Comparison of ENCODE assay signal across 26 cellular contexts in genomic region chr4:151564321-151564720, GRCh38.
DNase-seq lines count a peak whose midpoint lies in the region; TF ChIP-seq lines count a peak whose summit lies in the region.
"Had no signal": no experiment of that assay in that cellular context is flagged by ENCODE, and none has a peak within 500 bp of the region (broad histone marks: within the 10 kb centered on the region; RNA-seq: fewer than 3 reads in every experiment).

No MANE protein-coding gene starts in this region.

- TF ChIP-seq POLR2A in stomach (IDR thresholded peaks at IDR 0.05): no peak
- no peak for TF ChIP-seq POLR2A in erythroblast (IDR thresholded peaks at IDR 0.05; ENCODE audit: low read length)
- TF ChIP-seq POLR2A in uterus (IDR thresholded peaks at IDR 0.05): no peak

- BruUV-seq in OCI-LY7 (replicated peaks; lab: Mats Ljungman, UMichigan): no TSS peak

- H3K9me2 ChIP-seq in OCI-LY7 (ENCODE audit: insufficient read depth, low read length): no peaks in the 10 kb centered on the region

- H3K27ac ChIP-seq in OCI-LY7 (ENCODE audit: low read depth, low read length, poor library complexity, severe bottlenecking) (no peak overlapping the region), colonic mucosa (peak overlapping the region; percentile 60), mucosa of rectum (ENCODE audit: low read depth in 2 of 2, low read length in 2 of 2) (peak overlapping the region; percentile 84 to 87), stomach (peak overlapping the region; percentile 15 to 72 (median 30)), uterus (no peak overlapping the region)
- H3K27ac ChIP-seq: A549; BLaER1 treated with 17β-estradiol and CSF1 and Interleukin-3, amounts not matched to agents 10 nM and 100 nM; KMS-11; SJCRH30 had no signal

- H3K36me3 ChIP-seq in OCI-LY7 (ENCODE audit: insufficient read depth, low read length) (no peaks in the 10 kb centered on the region), colonic mucosa (no peaks in the 10 kb centered on the region), mucosa of rectum (ENCODE audit: control insufficient read depth in 2 of 2, insufficient read depth in 2 of 2, low read length in 2 of 2) (no peaks in the 10 kb centered on the region), stomach (no peaks in the 10 kb centered on the region), uterus (no peaks in the 10 kb centered on the region)
- H3K36me3 ChIP-seq: BLaER1 treated with 17β-estradiol and CSF1 and Interleukin-3, amounts not matched to agents 10 nM and 100 nM; HAP-1; SJCRH30 had no signal

- H3K4me3 ChIP-seq in OCI-LY7 (ENCODE audit: low read depth, low read length, poor library complexity, severe bottlenecking): no peak overlapping the region
- H3K4me3 ChIP-seq in colonic mucosa: no peak overlapping the region
- peak overlapping the region; percentile 14 to 48 for H3K4me3 ChIP-seq in mucosa of rectum (ENCODE audit: low read length in 2 of 2)
- no peak overlapping the region for H3K4me3 ChIP-seq in stomach
- H3K4me3 ChIP-seq in uterus: no peak overlapping the region
- H3K4me3 ChIP-seq: A549; BLaER1 treated with 17β-estradiol and CSF1 and Interleukin-3, amounts not matched to agents 10 nM and 100 nM; GM12878; HAP-1; SJCRH30 had no signal

- TF ChIP-seq CTCF in OCI-LY7 (conservative IDR thresholded peaks at IDR 0.05; ENCODE audit: low read length): no peak
- no peak for TF ChIP-seq CTCF in colonic mucosa (IDR thresholded peaks at IDR 0.05)
- no peak for TF ChIP-seq CTCF in stomach (IDR thresholded peaks at IDR 0.05)
- no peak for TF ChIP-seq CTCF in uterus (IDR thresholded peaks at IDR 0.05)

- H3K79me2 ChIP-seq in OCI-LY7 (ENCODE audit: insufficient read depth, low read depth, low read length): no peaks in the 10 kb centered on the region

- H3K27me3 ChIP-seq in colonic mucosa (no peaks in the 10 kb centered on the region), mucosa of rectum (ENCODE audit: control insufficient read depth in 2 of 2, insufficient read depth in 2 of 2, low read length in 2 of 2) (no peaks in the 10 kb centered on the region), stomach (no peaks in the 10 kb centered on the region), uterus (no peaks in the 10 kb centered on the region)
- H3K27me3 ChIP-seq: BLaER1 treated with 17β-estradiol and CSF1 and Interleukin-3, amounts not matched to agents 10 nM and 100 nM; SJCRH30 had no signal

- H4K20me1 ChIP-seq in OCI-LY7 (ENCODE audit: insufficient read depth, low read length): no peaks in the 10 kb centered on the region
- H4K20me1 ChIP-seq: BLaER1 treated with 17β-estradiol and CSF1 and Interleukin-3, amounts not matched to agents 10 nM and 100 nM had no signal

- TF ChIP-seq EP300 in stomach (IDR thresholded peaks at IDR 0.05): no peak

- H3K4me1 ChIP-seq in OCI-LY7 (ENCODE audit: insufficient read depth, low read length, poor library complexity, severe bottlenecking) (peaks cover 36% of the 10 kb centered on the region), colonic mucosa (no peaks in the 10 kb centered on the region), mucosa of rectum (ENCODE audit: control insufficient read depth in 2 of 2, insufficient read depth in 2 of 2, low read length in 2 of 2) (peaks cover 16 to 55% of the 10 kb centered on the region in 2 donors), stomach (peaks cover 0 to 18% (median 11%) of the 10 kb centered on the region in 4 donors), uterus (no peaks in the 10 kb centered on the region)
- H3K4me1 ChIP-seq: A549, HAP-1 had no signal

- 35 to 55% (median 43%) methylated on average over 2 of the region's 2 CpGs for WGBS in stomach, 5 donors

- H2AFZ ChIP-seq in OCI-LY7 (ENCODE audit: low read length): peak overlapping the region; percentile 44

- intact Hi-C loops in OCI-LY7 (cut with micrococcal nuclease; ENCODE audit: unreplicated experiment) (loop anchor here (10.0 kb wide), 1 partner anchor 550 kb away; the partner anchor contains the start of gene LRBA), colonic mucosa (cut with DNase I) (no loop called here), stomach (cut with DNase I; ENCODE audit: low total_unique reads) (no loop called here), uterus (cut with DNase I; ENCODE audit: low total_unique reads) (no loop called here)

- CTCF ChIA-PET in OCI-LY7 (lab: Charles Lee; ENCODE audit: unreplicated experiment): no interaction called here

- H3K9me3 ChIP-seq in OCI-LY7 (ENCODE audit: low read length): no peaks in the 10 kb centered on the region
- H3K9me3 ChIP-seq in colonic mucosa: no peaks in the 10 kb centered on the region
- no peaks in the 10 kb centered on the region for H3K9me3 ChIP-seq in mucosa of rectum (ENCODE audit: control insufficient read depth in 2 of 2, low read length in 2 of 2)
- no peaks in the 10 kb centered on the region for H3K9me3 ChIP-seq in stomach
- no peaks in the 10 kb centered on the region for H3K9me3 ChIP-seq in uterus
- H3K9me3 ChIP-seq: A549; BLaER1 treated with 17β-estradiol and CSF1 and Interleukin-3, amounts not matched to agents 10 nM and 100 nM; HAP-1; SJCRH30 had no signal

- H3K9ac ChIP-seq in colonic mucosa (ENCODE audit: low read depth in 2 of 2, low read length in 2 of 2) (peak overlapping the region in 1 of 2 donors; percentile 23), mucosa of rectum (ENCODE audit: low read depth in 1 of 2, low read length in 2 of 2) (peak overlapping the region in 1 of 2 donors; percentile 60)
- H3K9ac ChIP-seq: BLaER1 treated with 17β-estradiol and CSF1 and Interleukin-3, amounts not matched to agents 10 nM and 100 nM; KMS-11 had no signal

- DNase-seq in OCI-LY7 (ENCODE audit: low spot score): no peak
- DNase-seq in colonic mucosa: peak; percentile 68
- DNase-seq in stomach: peak; percentile 32
- DNase-seq in erythroblast (lab: John Stamatoyannopoulos, UW): no peak
- DNase-seq in uterus: no peak
- DNase-seq in NCI-H1417 treated with DMSO at 0.1 percent for 48 hours (lab: John Stamatoyannopoulos, UW): no peak
- DNase-seq: AML-193; CD4-positive, alpha-beta T cell; DMS53; GOT3; HFFc6; NCI-H1092; NCI-H1436 treated with DMSO at 0.1 percent for 48 hours; NCI-H187 treated with DMSO at 0.1 percent for 48 hours; NCI-H2107; NCI-H446; NCI-H524 treated with DMSO at 0.1 percent for 48 hours; NCI-H774; PC-3; SJCRH30 had no signal

- H3K4me2 ChIP-seq in OCI-LY7 (ENCODE audit: low read length): no peak overlapping the region
- H3K4me2 ChIP-seq: A549; BLaER1 treated with 17β-estradiol and CSF1 and Interleukin-3, amounts not matched to agents 10 nM and 100 nM; KMS-11 had no signal

- POLR2A ChIA-PET in OCI-LY7 (lab: Charles Lee): interaction anchor here (2.0 kb wide), 1 partner anchor 8 kb away, joined by 10 read pairs; no protein-coding TSS in a partner anchor

Comparison
In these comparisons a context has a peak if more than half of its experiments do, and no peak if none do; other contexts are left out.
1. DNase-seq: peak in colonic mucosa (single experiment) and stomach (single experiment); none in OCI-LY7 (single experiment), erythroblast (0 of 2), uterus (0 of 2) and NCI-H1417 treated with DMSO at 0.1 percent for 48 hours (single experiment).
2. H3K27ac ChIP-seq: peak in colonic mucosa (single experiment), mucosa of rectum (2 of 2) and stomach (5 of 5); none in OCI-LY7 (single experiment) and uterus (0 of 2).
3. H3K4me3 ChIP-seq: peak in mucosa of rectum (2 of 2); none in OCI-LY7 (single experiment), colonic mucosa (single experiment), stomach (0 of 4) and uterus (0 of 2).